ENCODE assay signal across 22 cellular contexts in genomic region chr9:69204378-69204777, GRCh38. TPM values are rescaled to one million over a fixed set of nuclear protein-coding genes. Genes with fewer than 3 reads are reported as not detected.
DNase-seq lines count a peak whose midpoint lies in the region; FAIRE-seq and TF ChIP-seq lines count a peak whose summit lies in the region.
"Had no signal": no experiment of that assay in that cellular context is flagged by ENCODE, and none has a peak within 500 bp of the region (broad histone marks: within the 10 kb centered on the region; RNA-seq: fewer than 3 reads in every experiment).

No MANE protein-coding gene starts in this region.

- peaks cover 38% of the 10 kb centered on the region for H3K4me1 ChIP-seq in cardiac muscle cell (ENCODE audit: low read depth)
- peaks cover 6 to 32% (median 28%) of the 10 kb centered on the region in 4 experiments; a peak in 6 of 7 replicates for H3K4me1 ChIP-seq in H1 (replicated peaks in 1 of 4; ENCODE audit: control insufficient read depth in 3 of 4, insufficient read depth in 4 of 4, low read length in 3 of 4)
- H3K4me1 ChIP-seq in mesenchymal stem cell (ENCODE audit: control insufficient read depth, insufficient read depth, low read depth, low read length) = peaks cover 9% of the 10 kb centered on the region
- H3K4me1 ChIP-seq in thyroid gland = peaks cover 34 to 55% of the 10 kb centered on the region in 2 donors

- no peak for TF ChIP-seq POLR2A in H1 (IDR thresholded peaks at IDR 0.05; ENCODE audit: control extremely low read depth in 1 of 2, low read depth in 2 of 2, low read length in 2 of 2)
- TF ChIP-seq POLR2A in thyroid gland (IDR thresholded peaks at IDR 0.05) = no peak

- H3K36me3 ChIP-seq in cardiac muscle cell (no peaks in the 10 kb centered on the region), H1 (ENCODE audit: control insufficient read depth in 2 of 4, insufficient read depth in 4 of 4, low read length in 3 of 4) (no peaks in the 10 kb centered on the region), mesenchymal stem cell (ENCODE audit: control insufficient read depth in 1 of 2, insufficient read depth in 2 of 2, low read depth in 1 of 2, low read length in 2 of 2) (no peaks in the 10 kb centered on the region), thyroid gland (no peaks in the 10 kb centered on the region)
- H3K36me3 ChIP-seq: pancreas, suprapubic skin had no signal

- H2BK5ac ChIP-seq in H1 (ENCODE audit: low read depth, low read length) = no peak overlapping the region
- H2BK5ac ChIP-seq in mesenchymal stem cell (ENCODE audit: low read depth, low read length, poor library complexity, severe bottlenecking) = no peak overlapping the region

- no peak for FAIRE-seq in H1 (lab: Jason Lieb, UNC)
- FAIRE-seq: pancreas had no signal

- POLR2A ChIA-PET in H1 (lab: Charles Lee; ENCODE audit: partially characterized antibody) = no interaction called here

- no peak overlapping the region for H2BK20ac ChIP-seq in H1 (ENCODE audit: low read length)

- no peaks in the 10 kb centered on the region for H3K27me3 ChIP-seq in cardiac muscle cell
- no peaks in the 10 kb centered on the region for H3K27me3 ChIP-seq in H1 (replicated peaks in 1 of 4; ENCODE audit: control insufficient read depth in 3 of 4, extremely low read depth in 1 of 4, insufficient read depth in 3 of 4, low read length in 3 of 4)
- no peaks in the 10 kb centered on the region for H3K27me3 ChIP-seq in mesenchymal stem cell (ENCODE audit: control insufficient read depth in 1 of 2, insufficient read depth in 1 of 2, low read length in 2 of 2)
- no peaks in the 10 kb centered on the region for H3K27me3 ChIP-seq in thyroid gland
- H3K27me3 ChIP-seq: foreskin keratinocyte, pancreas, suprapubic skin had no signal

- peaks cover 5 to 89% of the 10 kb centered on the region in 2 experiments for H3K79me2 ChIP-seq in H1 (ENCODE audit: control insufficient read depth in 1 of 2, insufficient read depth in 2 of 2, low read length in 2 of 2)

- H3K23me2 ChIP-seq in H1 (ENCODE audit: low read depth, low read length) = no peaks in the 10 kb centered on the region

- H3K4ac ChIP-seq in H1 (replicated peaks; ENCODE audit: insufficient read length, low read depth, low read length) (no peak overlapping the region), mesenchymal stem cell (ENCODE audit: low read depth in 1 of 2, low read length in 2 of 2) (no peak overlapping the region)

- TF ChIP-seq EP300 in H1 (IDR thresholded peaks at IDR 0.05; ENCODE audit: borderline replicate concordance in 1 of 2, low read depth in 2 of 2, low read length in 2 of 2) = no peak

- H2BK120ac ChIP-seq in H1 (replicated peaks; ENCODE audit: low read depth, low read length) = no peak overlapping the region
- no peak overlapping the region for H2BK120ac ChIP-seq in mesenchymal stem cell (ENCODE audit: low read depth, low read length)

- DNase-seq in cardiac muscle cell (ENCODE audit: low read depth in 1 of 2, low spot score in 1 of 2) (peak in 1 of 2 donors; percentile 56), cardiac septum (ENCODE audit: low spot score) (no peak), H1 (ENCODE audit: low read depth in 1 of 2, low spot score in 2 of 2) (no peak), mesenchymal stem cell (no peak), thyroid gland (no peak), NCI-H1436 (lab: John Stamatoyannopoulos, UW) (no peak), NCI-H187 treated with DMSO at 0.1 percent for 48 hours (lab: John Stamatoyannopoulos, UW) (no peak), nucleus accumbens (lab: John Stamatoyannopoulos, UW) (no peak)
- DNase-seq: activated CD4-positive, CD25-positive, alpha-beta regulatory T cell treated with anti-CD3 and anti-CD28 coated beads, Interleukin-2, amount 50 U/mL, for 72 hours; activated naive CD8-positive, alpha-beta T cell treated with anti-CD3 and anti-CD28 coated beads, Interleukin-2, amount 10 ng/mL, durations not matched to agents 7 days and 5 days; cerebellar nuclear complex; foreskin keratinocyte; Karpas-422; left colon; NCI-H1105; NCI-H69; pancreas; SIG-M5; stimulated activated CD4-positive, alpha-beta T cell treated with anti-CD3 and anti-CD28 coated beads, Interleukin-4, amount 100 ng/mL, for 4 hours; T-helper 17 cell had no signal

- no peak overlapping the region for H3K23ac ChIP-seq in H1 (ENCODE audit: insufficient read length)
- H3K23ac ChIP-seq in mesenchymal stem cell (ENCODE audit: low read length in 2 of 2) = no peak overlapping the region

- H4K91ac ChIP-seq in H1 (replicated peaks; ENCODE audit: insufficient read length, low read length) (no peak overlapping the region), mesenchymal stem cell (ENCODE audit: low read length) (no peak overlapping the region)

- H3K56ac ChIP-seq in H1 (replicated peaks; ENCODE audit: insufficient read length, low read depth, low read length) = no peak overlapping the region

- H3K79me1 ChIP-seq in H1 (ENCODE audit: low read depth, low read length) = peaks cover 4% of the 10 kb centered on the region; the same call in 1 of the 2 replicates
- peaks cover 34% of the 10 kb centered on the region for H3K79me1 ChIP-seq in mesenchymal stem cell (replicated peaks; ENCODE audit: low read length, poor library complexity, severe bottlenecking)

- H3K27ac ChIP-seq in cardiac muscle cell (peak overlapping the region; percentile 78), H1 (ENCODE audit: low read depth, low read length) (no peak overlapping the region), mesenchymal stem cell (ENCODE audit: low read length, poor library complexity, severe bottlenecking) (no peak overlapping the region), thyroid gland (peak overlapping the region; percentile 75 to 84 (median 75))
- H3K27ac ChIP-seq: 22Rv1, foreskin keratinocyte, pancreas, suprapubic skin had no signal

- CTCF ChIA-PET in H1 (lab: Charles Lee; ENCODE audit: partially characterized antibody) = interaction anchor here (1.0 to 1.9 kb wide), 4 partner anchors 8 to 149 kb away, joined by 3 to 5 read pairs (median 4); no protein-coding TSS in a partner anchor

- TF ChIP-seq CTCF in cardiac muscle cell (IDR thresholded peaks at IDR 0.05; ENCODE audit: low read depth, low read length) = no peak
- TF ChIP-seq CTCF in H1 (IDR thresholded peaks at IDR 0.05; ENCODE audit: control extremely low read depth in 1 of 3, insufficient read depth in 1 of 3, low read depth in 1 of 3, low read length in 3 of 3) = no peak
- TF ChIP-seq CTCF in thyroid gland (IDR thresholded peaks at IDR 0.05) = no peak

- H3K4me2 ChIP-seq in H1 (ENCODE audit: insufficient read depth in 1 of 2, low read depth in 2 of 2, low read length in 2 of 2) (no peak overlapping the region), mesenchymal stem cell (ENCODE audit: low read length, poor library complexity, severe bottlenecking) (no peak overlapping the region)

- H3K4me3 ChIP-seq in cardiac muscle cell (no peak overlapping the region), H1 (ENCODE audit: extremely low read depth in 1 of 4, insufficient read depth in 2 of 4, low read depth in 3 of 4, low read length in 4 of 4) (no peak overlapping the region), mesenchymal stem cell (ENCODE audit: insufficient read depth in 1 of 2, low read depth in 1 of 2, low read length in 2 of 2) (peak overlapping the region in 1 of 2 experiments; percentile 67), thyroid gland (replicated peaks in 1 of 3) (no peak overlapping the region)
- H3K4me3 ChIP-seq: pancreas, suprapubic skin had no signal

- H2AFZ ChIP-seq in H1 (ENCODE audit: low read length) (no peak overlapping the region), mesenchymal stem cell (ENCODE audit: low read depth, low read length) (no peak overlapping the region)

- WGBS in H1 (ENCODE audit: extremely low coverage in 1 of 2, insufficient coverage in 1 of 2, insufficient read length in 1 of 2, insufficient replicate concordance in 2 of 2, low coverage in 1 of 2, low lambda C conversion rate in 2 of 2, missing lambda C conversion rate in 1 of 2), 2 experiments = 69% methylated on average over 3 of the region's 3 CpGs; no CpG with 5 or more reads in 1 of the 2 experiments
- WGBS in mesenchymal stem cell = 13% methylated on average over 1 of the region's 3 CpGs
- WGBS in thyroid gland, 2 donors = 34 to 35% methylated on average over 3 of the region's 3 CpGs

- H3K18ac ChIP-seq in H1 (ENCODE audit: extremely low read depth, low read length) = no peak overlapping the region
- H3K18ac ChIP-seq in mesenchymal stem cell (ENCODE audit: low read depth in 1 of 2, low read length in 2 of 2) = no peak overlapping the region

- no peak overlapping the region for H4K5ac ChIP-seq in H1 (ENCODE audit: insufficient read length, low read depth, low read length)

- H3K9me3 ChIP-seq in cardiac muscle cell (ENCODE audit: low read depth) (no peaks in the 10 kb centered on the region), H1 (ENCODE audit: insufficient read depth in 2 of 2, low read depth in 1 of 2, low read length in 1 of 2) (no peaks in the 10 kb centered on the region), mesenchymal stem cell (ENCODE audit: control insufficient read depth, low read length) (no peaks in the 10 kb centered on the region), thyroid gland (no peaks in the 10 kb centered on the region)
- H3K9me3 ChIP-seq: pancreas, suprapubic skin had no signal

- no peak overlapping the region for H3K9ac ChIP-seq in H1 (replicated peaks in 1 of 4; ENCODE audit: extremely low read depth in 1 of 4, low read depth in 3 of 4, low read length in 3 of 4)
- peak overlapping the region; percentile 59 for H3K9ac ChIP-seq in mesenchymal stem cell (ENCODE audit: low read length)

- H4K20me1 ChIP-seq in H1 (replicated peaks in 1 of 2; ENCODE audit: control insufficient read depth in 1 of 2, insufficient read depth in 2 of 2, low read length in 2 of 2) = peaks cover 0 to 7% of the 10 kb centered on the region in 2 experiments

- no peak for TF ChIP-seq RAD21 in H1 (IDR thresholded peaks at IDR 0.05 in 1 of 2, conservative IDR thresholded peaks at IDR 0.05 in 1 of 2; ENCODE audit: low read depth in 2 of 2, low read length in 2 of 2)

- H3K14ac ChIP-seq in H1 (ENCODE audit: insufficient read length) (no peak overlapping the region), mesenchymal stem cell (ENCODE audit: low read length in 2 of 2) (no peak overlapping the region)

- no peak overlapping the region for H4K8ac ChIP-seq in H1 (ENCODE audit: extremely low read depth, insufficient read depth, low read length)
- no peak overlapping the region for H4K8ac ChIP-seq in mesenchymal stem cell (ENCODE audit: low read length)

- H2BK15ac ChIP-seq in H1 (ENCODE audit: low read length) (no peak overlapping the region), mesenchymal stem cell (ENCODE audit: low read depth, poor library complexity, severe bottlenecking) (no peak overlapping the region)

- intact Hi-C loops in cardiac septum (cut with DNase I) (no loop called here), thyroid gland (cut with DNase I) (no loop called here)

- H2AK5ac ChIP-seq in H1 (ENCODE audit: low read depth, low read length) (no peak overlapping the region), mesenchymal stem cell (ENCODE audit: low read length, severe bottlenecking) (no peak overlapping the region)

- H2BK12ac ChIP-seq in H1 (ENCODE audit: low read depth, low read length) = no peak overlapping the region
- no peak overlapping the region for H2BK12ac ChIP-seq in mesenchymal stem cell (ENCODE audit: low read length in 2 of 2)

RNA-seq across cellular contexts. Expression of gene TJP2, which starts 30.3 kb away (rescaled TPM):
- 81.3 and 102 TPM in 2 replicates for total RNA-seq in cardiac muscle cell
- polyA plus RNA-seq in cardiac muscle cell = 69.3 and 105 TPM in 2 replicates
- total RNA-seq in cardiac septum = 67.0 TPM
- total RNA-seq in H1 (2021; fragmentation: NEBNext Ultra II Directional; extraction: Animal tissue kit (Norgen Biotek cat#: 25700)) = 135 and 137 TPM in 2 replicates
- polyA plus RNA-seq in H1 (2011; rRNA removed) = 51.7 and 54.9 TPM in 2 replicates
- polyA plus RNA-seq in H1 (2011; cell fraction: cytosol; rRNA removed) = 84.5 TPM
- 133 TPM for polyA plus RNA-seq in H1 (2011; cell fraction: nucleus; rRNA removed)
- polyA plus RNA-seq in H1 (2012, experiment 1 of 2) = 82.5 to 111 TPM (median 102 TPM) in 4 replicates
- polyA plus RNA-seq in H1 (2012, experiment 2 of 2) = 16.4 TPM
- 72.8 TPM for polyA plus RNA-seq in H1 (2013, experiment 1 of 2)
- polyA plus RNA-seq in H1 (2013, experiment 2 of 2) = 64.4 TPM
- 71.4 and 91.3 TPM in 2 replicates for polyA minus RNA-seq in H1 (2011; rRNA and poly(A)+ RNA removed)
- 118 TPM for polyA minus RNA-seq in H1 (2011; cell fraction: cytosol; rRNA and poly(A)+ RNA removed)
- polyA minus RNA-seq in H1 (2011; cell fraction: nucleus; rRNA and poly(A)+ RNA removed) = 97.5 TPM
- polyA plus RNA-seq in mesenchymal stem cell (2013, experiment 1 of 2) = 14.6 TPM
- polyA plus RNA-seq in mesenchymal stem cell (2013, experiment 2 of 2) = 13.8 TPM
- total RNA-seq in thyroid gland = 100 to 1,000 TPM; 200 to 266 (median 232) TPM

Comparison
In these comparisons a context has a peak if more than half of its experiments do, and no peak if none do; other contexts are left out.
1. H3K27ac ChIP-seq: peak in cardiac muscle cell (single experiment) and thyroid gland (3 of 3); none in H1 (single experiment) and mesenchymal stem cell (single experiment).